18 cellular contexts compared by ENCODE assay signal in genomic region chr22:22746061-22746962, GRCh38.
DNase-seq lines count a peak whose midpoint lies in the region; ATAC-seq and TF ChIP-seq lines count a peak whose summit lies in the region.
"Had no signal": no experiment of that assay in that cellular context is flagged by ENCODE, and none has a peak within 500 bp of the region (broad histone marks: within the 10 kb centered on the region; RNA-seq: fewer than 3 reads in every experiment).

No MANE protein-coding gene starts in this region.

- in situ Hi-C loops in G401 (cut with HindIII; ENCODE audit: low sequenced_read_pairs), result no loop called here

- H3K4me1 ChIP-seq in OCI-LY1 (ENCODE audit: insufficient read depth, low read length, severe bottlenecking), result peaks cover 36% of the 10 kb centered on the region
- no peaks in the 10 kb centered on the region for H3K4me1 ChIP-seq in esophagus muscularis mucosa
- H3K4me1 ChIP-seq in hepatocyte (ENCODE audit: insufficient read depth), result no peaks in the 10 kb centered on the region
- no peaks in the 10 kb centered on the region for H3K4me1 ChIP-seq in prostate gland (replicated peaks)
- H3K4me1 ChIP-seq: gastroesophageal sphincter, left lung, thyroid gland had no signal

- peak overlapping the region; percentile 36; the same call in 1 of the 2 replicates for H3K4me2 ChIP-seq in OCI-LY1 (ENCODE audit: low read length)
- H3K4me2 ChIP-seq in hepatocyte, result no peak overlapping the region

- H3K79me2 ChIP-seq in OCI-LY1 (ENCODE audit: insufficient read depth, low read length), result no peaks in the 10 kb centered on the region
- no peaks in the 10 kb centered on the region for H3K79me2 ChIP-seq in hepatocyte

- H3F3A ChIP-seq in OCI-LY1 (ENCODE audit: insufficient read depth, low read length), result no peaks in the 10 kb centered on the region

- H2AFZ ChIP-seq in OCI-LY1 (ENCODE audit: low read length) (no peak overlapping the region), hepatocyte (no peak overlapping the region)

- no peak overlapping the region for H3K4me3 ChIP-seq in OCI-LY1 (ENCODE audit: low read depth, low read length, poor library complexity, severe bottlenecking)
- no peak overlapping the region for H3K4me3 ChIP-seq in esophagus muscularis mucosa
- H3K4me3 ChIP-seq in hepatocyte, result no peak overlapping the region
- H3K4me3 ChIP-seq in prostate gland, result no peak overlapping the region
- H3K4me3 ChIP-seq: gastroesophageal sphincter, left lung, ovary, thyroid gland had no signal

- intact Hi-C loops in esophagus muscularis mucosa (cut with DNase I) (no loop called here), prostate gland (cut with DNase I) (no loop called here)

- H3K27ac ChIP-seq in OCI-LY1 (ENCODE audit: low read depth, low read length, poor library complexity, severe bottlenecking), result peak overlapping the region; percentile 65
- H3K27ac ChIP-seq in esophagus muscularis mucosa (replicated peaks in 1 of 4), result no peak overlapping the region
- H3K27ac ChIP-seq in hepatocyte, result no peak overlapping the region
- H3K27ac ChIP-seq in prostate gland, result no peak overlapping the region
- H3K27ac ChIP-seq: brain microvascular endothelial cell, gastroesophageal sphincter, left lung, ovary, thyroid gland had no signal

- 60% methylated on average over 8 of the region's 11 CpGs for WGBS in esophagus muscularis mucosa
- WGBS in hepatocyte (ENCODE audit: low lambda C conversion rate, missing lambda C conversion rate), result 77% methylated on average over 10 of the region's 11 CpGs
- WGBS in prostate gland, result 84% methylated on average over 8 of the region's 11 CpGs

- H3K9me2 ChIP-seq in OCI-LY1 (ENCODE audit: low read depth, low read length) (no peaks in the 10 kb centered on the region), hepatocyte (replicated peaks; ENCODE audit: insufficient read depth) (no peaks in the 10 kb centered on the region)

- TF ChIP-seq EP300 in esophagus muscularis mucosa (IDR thresholded peaks at IDR 0.05), result no peak

- ATAC-seq in stimulated activated naive CD8-positive, alpha-beta T cell treated with anti-CD3 and anti-CD28 coated beads, Interleukin-15, Interleukin-2, amounts not matched to agents 100 U/mL and 50 U/mL, for 24 hours, result peak; percentile 26
- ATAC-seq: gastroesophageal sphincter, right cardiac atrium had no signal

- TF ChIP-seq POLR2A in esophagus muscularis mucosa (IDR thresholded peaks at IDR 0.05; ENCODE audit: low read depth) (no peak), prostate gland (IDR thresholded peaks at IDR 0.05) (no peak)

- H3K9me3 ChIP-seq in OCI-LY1 (ENCODE audit: low read length), result no peaks in the 10 kb centered on the region
- H3K9me3 ChIP-seq in esophagus muscularis mucosa, result no peaks in the 10 kb centered on the region
- H3K9me3 ChIP-seq in hepatocyte (ENCODE audit: low read depth), result no peaks in the 10 kb centered on the region
- no peaks in the 10 kb centered on the region for H3K9me3 ChIP-seq in prostate gland
- H3K9me3 ChIP-seq: gastroesophageal sphincter, left lung, ovary, thyroid gland had no signal

- H3K36me3 ChIP-seq in OCI-LY1 (ENCODE audit: insufficient read depth, low read length) (no peaks in the 10 kb centered on the region), esophagus muscularis mucosa (no peaks in the 10 kb centered on the region), hepatocyte (replicated peaks; ENCODE audit: insufficient read depth, low read depth) (no peaks in the 10 kb centered on the region), prostate gland (no peaks in the 10 kb centered on the region)
- H3K36me3 ChIP-seq: brain microvascular endothelial cell, gastroesophageal sphincter, left lung, ovary, thyroid gland had no signal

- TF ChIP-seq CTCF in OCI-LY1 (IDR thresholded peaks at IDR 0.05; ENCODE audit: low read length) (no peak), esophagus muscularis mucosa (IDR thresholded peaks at IDR 0.05) (no peak), hepatocyte (IDR thresholded peaks at IDR 0.05; ENCODE audit: poor library complexity) (no peak), prostate gland (IDR thresholded peaks at IDR 0.05) (no peak)

- H3K9ac ChIP-seq in OCI-LY1 (ENCODE audit: low read length), result no peak overlapping the region

- H3K27me3 ChIP-seq in OCI-LY1 (ENCODE audit: insufficient read depth, low read length) (no peaks in the 10 kb centered on the region), esophagus muscularis mucosa (peaks cover 0 to 31% (median 2%) of the 10 kb centered on the region in 4 donors), hepatocyte (peaks cover 17% of the 10 kb centered on the region), prostate gland (replicated peaks; ENCODE audit: insufficient read depth) (no peaks in the 10 kb centered on the region)
- H3K27me3 ChIP-seq: ovary, thyroid gland had no signal

- peak; percentile 26 for DNase-seq in G401 (ENCODE audit: low spot score)
- peak; percentile 66 for DNase-seq in esophagus muscularis mucosa (ENCODE audit: extremely low spot score)
- no peak for DNase-seq in stimulated activated naive CD8-positive, alpha-beta T cell treated with anti-CD3 and anti-CD28 coated beads, Interleukin-15, Interleukin-2, amounts not matched to agents 100 U/mL and 50 U/mL, for 24 hours
- DNase-seq in NCI-H1694 treated with DMSO at 0.1 percent for 48 hours (lab: John Stamatoyannopoulos, UW), result no peak
- DNase-seq in hepatocyte (ENCODE audit: low spot score), result no peak
- no peak for DNase-seq in prostate gland (ENCODE audit: low spot score)
- no peak for DNase-seq in AG08396 (ENCODE audit: low spot score)
- DNase-seq: cortex of kidney, left lung, NCI-H1105 treated with DMSO at 0.1 percent for 48 hours, NCI-H2029 treated with DMSO at 0.1 percent for 48 hours, NCI-H345, ovary had no signal

- H4K20me1 ChIP-seq in OCI-LY1 (ENCODE audit: insufficient read depth, low read length) (no peaks in the 10 kb centered on the region), hepatocyte (ENCODE audit: insufficient read depth, poor library complexity, severe bottlenecking) (no peaks in the 10 kb centered on the region)

Comparison
In these comparisons a context has a peak if more than half of its experiments do, and no peak if none do; other contexts are left out.
1. DNase-seq: peak in G401 (single experiment) and esophagus muscularis mucosa (single experiment); none in stimulated activated naive CD8-positive, alpha-beta T cell treated with anti-CD3 and anti-CD28 coated beads, Interleukin-15, Interleukin-2, amounts not matched to agents 100 U/mL and 50 U/mL, for 24 hours (single experiment), NCI-H1694 treated with DMSO at 0.1 percent for 48 hours (single experiment), hepatocyte (single experiment), prostate gland (single experiment) and AG08396 (single experiment).